11 cellular contexts compared by ENCODE assay signal in the genomic region with DNA sequence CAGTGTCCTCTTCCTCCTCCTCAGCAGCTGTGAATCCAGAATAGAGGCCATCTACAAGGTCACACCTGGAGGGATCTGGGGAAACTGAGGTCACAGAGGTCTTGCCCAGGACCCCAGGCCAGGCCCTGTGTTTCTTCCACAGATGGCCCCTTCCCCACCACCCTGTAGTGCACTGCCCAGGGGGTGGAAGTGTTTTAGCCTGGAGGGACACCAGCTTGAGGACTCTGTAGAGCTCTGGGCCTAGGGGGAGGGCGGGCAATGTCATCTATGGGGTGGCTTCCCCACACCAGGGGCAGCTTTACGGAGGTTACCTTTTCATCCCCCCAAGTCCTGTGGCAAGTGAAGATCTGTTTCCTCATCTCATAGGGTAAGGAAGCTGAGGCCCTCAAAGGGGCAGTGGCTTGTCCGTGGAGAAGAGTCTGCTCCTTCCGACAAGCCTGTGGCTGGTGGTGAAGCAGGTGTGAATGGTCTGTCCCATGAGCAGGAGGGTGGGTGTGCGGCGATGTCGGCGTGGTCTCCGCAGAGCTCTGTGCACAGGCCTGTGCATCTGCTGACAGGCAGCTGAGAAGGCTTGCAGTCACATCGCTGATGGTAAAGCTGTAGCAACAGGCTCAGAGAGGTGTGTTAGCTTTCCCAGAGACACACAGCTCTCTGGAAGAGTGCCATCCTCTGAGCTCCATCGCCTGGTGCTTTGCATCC.
DNase-seq lines count a peak whose midpoint lies in the region; ATAC-seq, FAIRE-seq and TF ChIP-seq lines count a peak whose summit lies in the region.
"Had no signal": no experiment of that assay in that cellular context is flagged by ENCODE, and none has a peak within 500 bp of the region (broad histone marks: within the 10 kb centered on the region; RNA-seq: fewer than 3 reads in every experiment).

No MANE protein-coding gene starts in this region.

- H3F3A ChIP-seq in GM23338 (replicated peaks; ENCODE audit: low read depth): 0 out of 2 replicates have a peak, but pooled peaks cover 3% of the 10 kb centered on the region

- H3K4me2 ChIP-seq in K562 (ENCODE audit: insufficient read depth, low read length): no peak overlapping the region
- no peak overlapping the region for H3K4me2 ChIP-seq in GM23338

- in situ Hi-C loops in Panc1 (cut with HindIII; ENCODE audit: low pct_unique_long_range_greater_than_20kb, low sequenced_read_pairs) (no loop called here), K562 (cut with MboI) (no loop called here)

- no peaks in the 10 kb centered on the region for H3K9me1 ChIP-seq in K562 (ENCODE audit: control insufficient read depth, insufficient read depth, low read length)

- no peak for TF ChIP-seq EP300 in K562 (IDR thresholded peaks at IDR 0.05; ENCODE audit: low read length)

- H3K4me3 Mint-ChIP-seq in stimulated activated memory B cell treated with anti-CD40 and anti-IgM and Interleukin-4, amounts not matched to agents 10 μg/mL and 1 μg/mL and 100 μg/mL, for 72 hours: no peak overlapping the region
- no peak overlapping the region for H3K4me3 Mint-ChIP-seq in GM23338

- TF ChIP-seq CTCF in Panc1 (IDR thresholded peaks at IDR 0.05) (no peak), K562 (IDR thresholded peaks at IDR 0.05 in 2 of 3, conservative IDR thresholded peaks at IDR 0.05 in 1 of 3; ENCODE audit: insufficient read depth in 2 of 3, low read depth in 1 of 3, low read length in 3 of 3) (no peak), left lung (IDR thresholded peaks at IDR 0.05) (no peak), GM23338 (conservative IDR thresholded peaks at IDR 0.05; ENCODE audit: low read depth in 2 of 2) (no peak)

- BruUV-seq in Panc1 (replicated peaks; lab: Mats Ljungman, UMichigan) (no TSS peak), K562 (replicated peaks; lab: Mats Ljungman, UMichigan) (no TSS peak)

- no peaks in the 10 kb centered on the region for H3K27me3 Mint-ChIP-seq in stimulated activated memory B cell treated with anti-CD40 and anti-IgM and Interleukin-4, amounts not matched to agents 10 μg/mL and 1 μg/mL and 100 μg/mL, for 72 hours
- H3K27me3 Mint-ChIP-seq in GM23338 (ENCODE audit: insufficient read depth, low read depth, poor library complexity): peaks cover 16% of the 10 kb centered on the region

- H3K27ac Mint-ChIP-seq in stimulated activated memory B cell treated with anti-CD40 and anti-IgM and Interleukin-4, amounts not matched to agents 10 μg/mL and 1 μg/mL and 100 μg/mL, for 72 hours: peak overlapping the region; percentile 93
- no peak overlapping the region for H3K27ac Mint-ChIP-seq in GM23338

- no peak for TF ChIP-seq RAD21 in K562 (CRISPR knock-in tag; conservative IDR thresholded peaks at IDR 0.05 in 1 of 2, IDR thresholded peaks at IDR 0.05 in 1 of 2)

- H3K36me3 ChIP-seq in Panc1 (ENCODE audit: control insufficient read depth, insufficient read depth, low read length): no peaks in the 10 kb centered on the region; the same call in 1 of the 2 replicates
- H3K36me3 ChIP-seq in K562 (ENCODE audit: control insufficient read depth, insufficient read depth, low read length): no peaks in the 10 kb centered on the region
- H3K36me3 ChIP-seq in left lung: no peaks in the 10 kb centered on the region
- H3K36me3 ChIP-seq in GM23338 (ENCODE audit: insufficient read depth): no peaks in the 10 kb centered on the region

- FAIRE-seq in K562 (lab: Jason Lieb, UNC) (no peak), H54 (lab: Jason Lieb, UNC) (no peak)

- H3K4me1 Mint-ChIP-seq in stimulated activated memory B cell treated with anti-CD40 and anti-IgM and Interleukin-4, amounts not matched to agents 10 μg/mL and 1 μg/mL and 100 μg/mL, for 72 hours: peaks cover 64% of the 10 kb centered on the region
- peaks cover 6% of the 10 kb centered on the region for H3K4me1 Mint-ChIP-seq in GM23338

- no peak overlapping the region for H3K9ac ChIP-seq in K562 (ENCODE audit: insufficient read depth in 1 of 2, low read depth in 2 of 2, low read length in 2 of 2)

- H3K9me3 ChIP-seq in Panc1 (ENCODE audit: control insufficient read depth, insufficient read depth, low read depth, low read length) (no peaks in the 10 kb centered on the region), K562 (replicated peaks; ENCODE audit: control insufficient read depth, insufficient read depth, low read depth, low read length) (no peaks in the 10 kb centered on the region), left lung (no peaks in the 10 kb centered on the region)

- H3K4me1 ChIP-seq in Panc1 (ENCODE audit: control insufficient read depth, insufficient read depth, low read length): peaks cover 37% of the 10 kb centered on the region
- peaks cover 0 to 18% of the 10 kb centered on the region in 2 experiments; a peak in 2 of 5 replicates for H3K4me1 ChIP-seq in K562 (replicated peaks in 1 of 2; ENCODE audit: control insufficient read depth in 2 of 2, insufficient read depth in 2 of 2, low read length in 2 of 2)
- H3K4me1 ChIP-seq in left lung: peaks cover 35 to 92% of the 10 kb centered on the region in 2 donors
- H3K4me1 ChIP-seq in GM23338 (ENCODE audit: insufficient read depth): no peaks in the 10 kb centered on the region; the same call in 1 of the 2 replicates

- H3K27me3 ChIP-seq in Panc1 (ENCODE audit: control insufficient read depth, insufficient read depth, low read length): no peaks in the 10 kb centered on the region
- H3K27me3 ChIP-seq in K562 (ENCODE audit: control insufficient read depth in 2 of 2, insufficient read depth in 2 of 2, low read length in 2 of 2): no peaks in the 10 kb centered on the region
- no peaks in the 10 kb centered on the region for H3K27me3 ChIP-seq in left lung
- H3K27me3 ChIP-seq in GM23338 (ENCODE audit: insufficient read depth): peaks cover 8% of the 10 kb centered on the region

- no peaks in the 10 kb centered on the region for H4K20me1 ChIP-seq in K562 (replicated peaks; ENCODE audit: control insufficient read depth, insufficient read depth, low read length)
- H4K20me1 ChIP-seq in GM23338 (replicated peaks; ENCODE audit: insufficient read depth): no peaks in the 10 kb centered on the region

- DNase-seq in Panc1 (ENCODE audit: low read depth, low spot score) (no peak), K562 (ENCODE audit: extremely low read depth in 1 of 4, low spot score in 3 of 4) (no peak), left lung (peak in 1 of 2 donors; percentile 32), GM23338 (ENCODE audit: low spot score) (no peak), H54 (ENCODE audit: insufficient read length, low spot score) (no peak), NCI-H2107 treated with DMSO at 0.1 percent for 48 hours (lab: John Stamatoyannopoulos, UW; ENCODE audit: unreplicated experiment) (no peak), AG08395 (ENCODE audit: low spot score) (no peak)
- DNase-seq: activated T-cell treated with anti-CD3 and anti-CD28 coated beads, Interleukin-2, amount 50 U/mL, for 4 hours; NCI-H2171 had no signal

- H3K27ac ChIP-seq in Panc1 (ENCODE audit: low read length): peak overlapping the region; percentile 75; the same call in 1 of the 2 replicates
- H3K27ac ChIP-seq in K562 (ENCODE audit: extremely low read depth, low read depth, low read length): no peak overlapping the region
- H3K27ac ChIP-seq in left lung: peak overlapping the region; percentile 97 to 99
- H3K27ac ChIP-seq in GM23338 (ENCODE audit: low read depth): no peak overlapping the region

- CTCF ChIA-PET in Panc1 (lab: Charles Lee): no interaction called here
- CTCF ChIA-PET in K562 (lab: Yijun Ruan, JAX; ENCODE audit: low intra/inter-chr PET ratio): no interaction called here

- POLR2A ChIA-PET in Panc1 (lab: Charles Lee) (no interaction called here), K562 (lab: Yijun Ruan, JAX) (no interaction called here)

- H3K79me2 ChIP-seq in K562 (ENCODE audit: control insufficient read depth, insufficient read depth, low read length): no peaks in the 10 kb centered on the region
- H3K79me2 ChIP-seq in GM23338 (replicated peaks; ENCODE audit: insufficient read depth): no peaks in the 10 kb centered on the region

- no peak for TF ChIP-seq POLR2A in K562 (conservative IDR thresholded peaks at IDR 0.05)
- TF ChIP-seq POLR2A in H54 (IDR thresholded peaks at IDR 0.05; ENCODE audit: low read depth, low read length): no peak

- no peak overlapping the region for H2AFZ ChIP-seq in K562 (ENCODE audit: low read depth, low read length)
- H2AFZ ChIP-seq in GM23338: no peak overlapping the region

- no peaks in the 10 kb centered on the region for H3K9me2 ChIP-seq in GM23338 (ENCODE audit: insufficient read depth)

- no peaks in the 10 kb centered on the region for H3K36me3 Mint-ChIP-seq in stimulated activated memory B cell treated with anti-CD40 and anti-IgM and Interleukin-4, amounts not matched to agents 10 μg/mL and 1 μg/mL and 100 μg/mL, for 72 hours
- no peaks in the 10 kb centered on the region for H3K36me3 Mint-ChIP-seq in GM23338 (ENCODE audit: low read depth)

- no peak overlapping the region for H3K4me3 ChIP-seq in Panc1 (ENCODE audit: low read depth in 2 of 2, low read length in 2 of 2)
- H3K4me3 ChIP-seq in K562: no peak overlapping the region
- no peak overlapping the region for H3K4me3 ChIP-seq in left lung
- H3K4me3 ChIP-seq in GM23338: no peak overlapping the region

- no peaks in the 10 kb centered on the region for H3K9me3 Mint-ChIP-seq in stimulated activated memory B cell treated with anti-CD40 and anti-IgM and Interleukin-4, amounts not matched to agents 10 μg/mL and 1 μg/mL and 100 μg/mL, for 72 hours
- H3K9me3 Mint-ChIP-seq in GM23338: no peaks in the 10 kb centered on the region; the same call in 2 of the 3 replicates
- H3K9me3 Mint-ChIP-seq: activated T-cell treated with anti-CD3 and anti-CD28 coated beads, Interleukin-2, amount 50 U/mL, for 4 hours had no signal

- intact Hi-C loops in Panc1 (cut with micrococcal nuclease; ENCODE audit: unreplicated experiment) (no loop called here), K562 (cut with micrococcal nuclease) (no loop called here), left lung (cut with DNase I) (no loop called here)

- ATAC-seq in Panc1: no peak
- no peak for ATAC-seq in K562
- no peak for ATAC-seq in left lung
- no peak for ATAC-seq in stimulated activated memory B cell treated with anti-CD40 and anti-IgM and Interleukin-4, amounts not matched to agents 10 μg/mL and 1 μg/mL and 100 μg/mL, for 72 hours
- ATAC-seq in GM23338: no peak
- ATAC-seq: activated T-cell treated with anti-CD3 and anti-CD28 coated beads, Interleukin-2, amount 50 U/mL, for 4 hours; SK-N-SH treated with all-trans-retinoic acid at 6 μM for 48 hours had no signal

- 27% methylated on average over 9 of the region's 11 CpGs for WGBS in K562 (ENCODE audit: insufficient coverage, low coverage, missing lambda C conversion rate)

TF ChIP-seq in K562, 482 proteins besides CTCF, POLR2A, EP300 and RAD21 (continues in another document):
- TF ChIP-seq NFIC (IDR thresholded peaks at IDR 0.05): peak; percentile 58
- peak; percentile 11 for TF ChIP-seq RBM25 (IDR thresholded peaks at IDR 0.05; ENCODE audit: low read depth, low read length, severe bottlenecking)

TF ChIP-seq in GM23338, 12 proteins besides CTCF, POLR2A, EP300 and RAD21 (continues in another document):
- TF ChIP-seq ZNF114 (CRISPR knock-in tag; IDR thresholded peaks at IDR 0.05): no peak
- no peak for TF ChIP-seq CREB1 (CRISPR knock-in tag; IDR thresholded peaks at IDR 0.05; ENCODE audit: low read depth)
- no peak for TF ChIP-seq NANOG (IDR thresholded peaks at IDR 0.05; ENCODE audit: borderline replicate concordance)

Comparison
In these comparisons a context has a peak if more than half of its experiments do, and no peak if none do; other contexts are left out.
1. H3K27ac ChIP-seq: peak in Panc1 (single experiment) and left lung (2 of 2); none in K562 (single experiment) and GM23338 (single experiment).